8 cellular contexts compared by ENCODE assay signal in the genomic region with DNA sequence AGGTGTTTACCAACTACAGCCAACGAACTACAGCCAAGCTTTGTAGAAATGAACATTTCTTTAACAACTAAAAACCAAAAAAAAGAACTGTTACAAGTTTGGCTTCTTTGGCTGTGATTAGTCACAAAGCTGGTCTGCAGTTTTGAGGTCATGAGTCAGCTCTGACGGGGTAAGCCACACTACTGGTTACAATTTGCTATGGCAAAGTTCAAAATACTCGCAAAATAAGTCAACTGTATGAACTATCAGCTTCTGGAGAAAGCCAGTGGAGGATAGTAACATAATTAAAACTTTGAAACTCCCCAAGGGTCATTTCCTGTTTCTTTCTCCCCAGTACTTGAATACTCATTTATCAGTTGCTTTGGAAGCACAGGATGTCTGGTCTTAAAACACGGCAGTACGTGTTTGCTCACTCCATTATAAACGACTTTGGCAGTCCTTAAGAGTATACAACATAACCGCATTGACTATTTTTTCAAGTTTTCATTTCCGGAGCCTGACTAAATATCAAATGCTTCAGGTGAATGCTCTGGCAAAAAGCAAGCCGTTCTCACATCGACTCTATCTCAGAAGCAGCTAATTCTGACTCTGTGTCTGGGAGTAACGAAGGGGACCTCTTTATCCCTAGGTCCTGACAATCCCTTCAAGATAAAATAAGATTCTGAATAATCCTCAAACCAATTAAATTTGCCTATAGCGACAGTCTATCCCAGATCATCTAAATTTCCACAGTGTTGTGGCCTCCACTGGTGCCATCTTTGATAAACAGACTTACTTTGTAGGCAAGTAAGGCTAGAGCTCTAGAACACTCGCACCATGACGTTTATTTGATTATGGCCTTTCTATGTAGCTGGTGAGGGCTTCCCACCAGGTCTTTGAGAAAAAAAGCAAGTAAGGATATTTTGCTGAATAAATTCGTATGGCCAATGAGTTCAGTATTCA. TPM values are rescaled to one million over a fixed set of nuclear protein-coding genes. Genes with fewer than 3 reads are reported as not detected.
DNase-seq lines count a peak whose midpoint lies in the region; ATAC-seq lines count a peak whose summit lies in the region.

No MANE protein-coding gene starts in this region.

- H3K79me1 ChIP-seq in mesenchymal stem cell (replicated peaks; ENCODE audit: low read length, poor library complexity, severe bottlenecking), result peaks cover 2% of the 10 kb centered on the region

- no peaks in the 10 kb centered on the region for H3K9me3 ChIP-seq in mesenchymal stem cell (ENCODE audit: control insufficient read depth, low read length)

- H2AFZ ChIP-seq in mesenchymal stem cell (ENCODE audit: low read depth, low read length), result no peak overlapping the region

- peak; percentile 57 for DNase-seq in SIG-M5 treated with dmso at 0.1 percent for 504 hours (lab: John Stamatoyannopoulos, UW; ENCODE audit: unreplicated experiment)
- DNase-seq in amniotic epithelial cell (ENCODE audit: low read depth), result peak; percentile 97
- DNase-seq in mesenchymal stem cell, result peak; percentile 99
- peak in 4 of 6 experiments; percentile 20 to 62 (median 41) for DNase-seq in stimulated activated naive CD4-positive, alpha-beta T cell (lab: John Stamatoyannopoulos, UW)
- no peak for DNase-seq in NCI-H526 treated with DMSO at 0.1 percent for 48 hours (lab: John Stamatoyannopoulos, UW)

- H2BK15ac ChIP-seq in mesenchymal stem cell (ENCODE audit: low read depth, poor library complexity, severe bottlenecking), result no peak overlapping the region

- peak overlapping the region; percentile 45 to 93 for H2BK12ac ChIP-seq in mesenchymal stem cell (ENCODE audit: low read length in 2 of 2)

- peak overlapping the region; percentile 82 for H4K8ac ChIP-seq in mesenchymal stem cell (ENCODE audit: low read length)

- H3K4me3 ChIP-seq in mesenchymal stem cell (ENCODE audit: insufficient read depth in 1 of 2, low read depth in 1 of 2, low read length in 2 of 2), result peak overlapping the region in 1 of 2 experiments; percentile 5

- H3K14ac ChIP-seq in mesenchymal stem cell (ENCODE audit: low read length in 2 of 2), result no peak overlapping the region

- H2AK5ac ChIP-seq in mesenchymal stem cell (ENCODE audit: low read length, severe bottlenecking), result peak overlapping the region; percentile 99

- peak overlapping the region; percentile 94 for H4K91ac ChIP-seq in mesenchymal stem cell (ENCODE audit: low read length)

- H2BK5ac ChIP-seq in mesenchymal stem cell (ENCODE audit: low read depth, low read length, poor library complexity, severe bottlenecking), result peak overlapping the region; percentile 73

- H3K4me2 ChIP-seq in mesenchymal stem cell (ENCODE audit: low read length, poor library complexity, severe bottlenecking), result no peak overlapping the region

- H3K4ac ChIP-seq in mesenchymal stem cell (ENCODE audit: low read depth in 1 of 2, low read length in 2 of 2), result peak overlapping the region; percentile 47 to 94

- no peaks in the 10 kb centered on the region for H3K36me3 ChIP-seq in mesenchymal stem cell (ENCODE audit: control insufficient read depth in 1 of 2, insufficient read depth in 2 of 2, low read depth in 1 of 2, low read length in 2 of 2)

- H3K27me3 ChIP-seq in mesenchymal stem cell (ENCODE audit: control insufficient read depth in 1 of 2, insufficient read depth in 1 of 2, low read length in 2 of 2), result no peaks in the 10 kb centered on the region

- peak overlapping the region; percentile 92 for H2BK120ac ChIP-seq in mesenchymal stem cell (ENCODE audit: low read depth, low read length)

- peak; percentile 50 for ATAC-seq in GM18498 (IDR thresholded peaks at IDR 0.05; ENCODE audit: unreplicated experiment)
- ATAC-seq in HG02938 (IDR thresholded peaks at IDR 0.05; ENCODE audit: unreplicated experiment), result peak; percentile 74
- no peak for ATAC-seq in HG03139 (IDR thresholded peaks at IDR 0.05; ENCODE audit: unreplicated experiment)

- peak overlapping the region; percentile 98 for H3K27ac ChIP-seq in mesenchymal stem cell (ENCODE audit: low read length, poor library complexity, severe bottlenecking)

- H3K18ac ChIP-seq in mesenchymal stem cell (ENCODE audit: low read depth in 1 of 2, low read length in 2 of 2), result peak overlapping the region; percentile 82 to 96

- 10% methylated on average over 14 of the region's 15 CpGs for WGBS in mesenchymal stem cell

- no peak overlapping the region for H3K23ac ChIP-seq in mesenchymal stem cell (ENCODE audit: low read length in 2 of 2)

- H3K9ac ChIP-seq in mesenchymal stem cell (ENCODE audit: low read length), result peak overlapping the region; percentile 87

- H3K4me1 ChIP-seq in mesenchymal stem cell (ENCODE audit: control insufficient read depth, insufficient read depth, low read depth, low read length), result peaks cover 6% of the 10 kb centered on the region

RNA-seq across cellular contexts. Expression of gene PHLDA1, which starts 10.6 kb away (rescaled TPM):
- polyA plus RNA-seq in mesenchymal stem cell (2013, experiment 1 of 2), result 90.2 TPM
- 90.9 TPM for polyA plus RNA-seq in mesenchymal stem cell (2013, experiment 2 of 2)
